Comparison of ENCODE assay signal across 21 cellular contexts in genomic region chr22:47100646-47101045, GRCh38.
"Had no signal": no experiment of that assay in that cellular context is flagged by ENCODE, and none has a peak within 500 bp of the region (broad histone marks: within the 10 kb centered on the region; RNA-seq: fewer than 3 reads in every experiment).

No MANE protein-coding gene starts in this region.

- H3K9me3 Mint-ChIP-seq: nephron had no signal

- FAIRE-seq: islet of Langerhans had no signal

- H3K27ac ChIP-seq: body of pancreas, gastrocnemius medialis, testis, uterus, WERI-Rb-1 had no signal

- H3K4me3 Mint-ChIP-seq: activated naive CD8-positive, alpha-beta T cell treated with anti-CD3 and anti-CD28 coated beads, Interleukin-2, amount 10 ng/mL, durations not matched to agents 7 days and 5 days; dendritic cell treated with granulocyte-macrophage colony-stimulating factor and Interleukin-4, amounts not matched to agents 40 ng/mL and 50 ng/mL, for 4 days; nephron had no signal

- H3K9me3 ChIP-seq: body of pancreas, gastrocnemius medialis, testis, uterus had no signal

- H3K27me3 ChIP-seq: body of pancreas, gastrocnemius medialis, testis, uterus had no signal

- H3K4me1 Mint-ChIP-seq: activated naive CD8-positive, alpha-beta T cell treated with anti-CD3 and anti-CD28 coated beads, Interleukin-2, amount 10 ng/mL, durations not matched to agents 7 days and 5 days; nephron had no signal

- H3K27me3 Mint-ChIP-seq: activated naive CD8-positive, alpha-beta T cell treated with anti-CD3 and anti-CD28 coated beads, Interleukin-2, amount 10 ng/mL, durations not matched to agents 7 days and 5 days; dendritic cell treated with granulocyte-macrophage colony-stimulating factor and Interleukin-4, amounts not matched to agents 40 ng/mL and 50 ng/mL, for 4 days had no signal

- H3K36me3 ChIP-seq: gastrocnemius medialis, uterus, WERI-Rb-1 had no signal

- H3K4me1 ChIP-seq: gastrocnemius medialis, uterus had no signal

- DNase-seq: activated naive CD4-positive, alpha-beta T cell treated with Interleukin-2 at 50 U/mL for 16 hours; activated naive CD8-positive, alpha-beta T cell treated with anti-CD3 and anti-CD28 coated beads, Interleukin-2, amount 10 ng/mL, durations not matched to agents 7 days and 5 days; activated T-cell treated with anti-CD3 and anti-CD28 coated beads, Interleukin-2, amount 50 U/mL, for 48 hours; amniotic stem cell; body of pancreas; effector CD4-positive, alpha-beta T cell; erythroblast; gastrocnemius medialis; mesenchymal stem cell; occipital lobe; retina; stimulated activated CD4-positive, alpha-beta T cell treated with anti-CD3 and anti-CD28 coated beads, Interleukin-2, amount 100 ng/mL, for 48 hours; stimulated activated CD8-positive, alpha-beta memory T cell treated with anti-CD3 and anti-CD28 coated beads, Interleukin-4, amount 100 ng/mL, for 48 hours; stimulated activated naive CD4-positive, alpha-beta T cell; testis; trophoblast cell; uterus; WERI-Rb-1 had no signal

- H3K27ac Mint-ChIP-seq: activated naive CD8-positive, alpha-beta T cell treated with anti-CD3 and anti-CD28 coated beads, Interleukin-2, amount 10 ng/mL, durations not matched to agents 7 days and 5 days; dendritic cell treated with granulocyte-macrophage colony-stimulating factor and Interleukin-4, amounts not matched to agents 40 ng/mL and 50 ng/mL, for 4 days had no signal

- ATAC-seq: body of pancreas, gastrocnemius medialis had no signal

- H3K4me3 ChIP-seq: body of pancreas, gastrocnemius medialis, testis, uterus had no signal
